ENCODE assay signal across 1 cellular context in genomic region chrX:130836447-130836846, GRCh38.
TF ChIP-seq lines count a peak whose summit lies in the region.

No MANE protein-coding gene starts in this region.

TF ChIP-seq in IMR-90, 13 proteins besides CTCF, POLR2A, EP300 and RAD21 (continued from another document):
- TF ChIP-seq USF2 (IDR thresholded peaks at IDR 0.05; ENCODE audit: low read depth, low read length) (no peak), FOS (IDR thresholded peaks at IDR 0.05; ENCODE audit: low read depth, low read length) (no peak), CEBPB (IDR thresholded peaks at IDR 0.05; ENCODE audit: low read depth, low read length) (no peak), SMC3 (IDR thresholded peaks at IDR 0.05; ENCODE audit: low read depth, low read length) (no peak)
